Comparison of ENCODE assay signal across 25 cellular contexts in genomic region chr3:169345662-169346331, GRCh38.
DNase-seq lines count a peak whose midpoint lies in the region; ATAC-seq, FAIRE-seq and TF ChIP-seq lines count a peak whose summit lies in the region.
"Had no signal": no experiment of that assay in that cellular context is flagged by ENCODE, and none has a peak within 500 bp of the region (broad histone marks: within the 10 kb centered on the region; RNA-seq: fewer than 3 reads in every experiment).

No MANE protein-coding gene starts in this region.

- H3K4me1 ChIP-seq in RWPE2 (ENCODE audit: insufficient read depth, poor library complexity, severe bottlenecking) (peaks cover 34% of the 10 kb centered on the region), mucosa of descending colon (ENCODE audit: low read depth) (peaks cover 8% of the 10 kb centered on the region)
- H3K4me1 ChIP-seq: BLaER1, Peyer's patch, right lobe of liver, SJSA1 had no signal

- TF ChIP-seq CTCF in D721Med (IDR thresholded peaks at IDR 0.05; ENCODE audit: insufficient read depth, missing control alignments) (peak; percentile 16), RWPE2 (IDR thresholded peaks at IDR 0.05; ENCODE audit: poor library complexity, severe bottlenecking) (peak; percentile 12), fibroblast of the aortic adventitia (IDR thresholded peaks at IDR 0.05; ENCODE audit: insufficient read depth, low read length) (no peak), mucosa of descending colon (IDR thresholded peaks at IDR 0.05) (no peak)

- H3K27ac ChIP-seq in RWPE2 (ENCODE audit: poor library complexity, severe bottlenecking), result no peak overlapping the region
- H3K27ac ChIP-seq: BLaER1, Peyer's patch, right lobe of liver, SJSA1 had no signal

- FAIRE-seq in D721Med (lab: Jason Lieb, UNC), result no peak
- FAIRE-seq: H1 had no signal

- H3K9me3 ChIP-seq in RWPE2 (ENCODE audit: severe bottlenecking) (no peaks in the 10 kb centered on the region), mucosa of descending colon (no peaks in the 10 kb centered on the region)
- H3K9me3 ChIP-seq: BLaER1, Caco-2, Peyer's patch, right lobe of liver, SJSA1 had no signal

- H3K4me3 ChIP-seq in RWPE2 (ENCODE audit: severe bottlenecking) (no peak overlapping the region), fibroblast of the aortic adventitia (ENCODE audit: low read depth, low read length) (no peak overlapping the region), mucosa of descending colon (no peak overlapping the region)
- H3K4me3 ChIP-seq: BLaER1, Peyer's patch, right lobe of liver, SJSA1 had no signal

- DNase-seq in D721Med (ENCODE audit: insufficient read length, low spot score), result no peak
- no peak for DNase-seq in RWPE2 (ENCODE audit: low spot score)
- DNase-seq in fibroblast of the aortic adventitia (ENCODE audit: low read depth), result peak; percentile 26
- DNase-seq in mucosa of descending colon, result peak in 1 of 3 donors; percentile 16
- no peak for DNase-seq in NCI-H748 treated with DMSO at 0.1 percent for 48 hours (lab: John Stamatoyannopoulos, UW)
- no peak for DNase-seq in NCI-H2196 treated with DMSO at 0.1 percent for 48 hours (lab: John Stamatoyannopoulos, UW; ENCODE audit: unreplicated experiment)
- DNase-seq: ACHN; activated CD4-positive, alpha-beta T cell treated with anti-CD3 and anti-CD28 coated beads, Interleukin-2, amount 50 U/mL, for 1 hour; aorta; Caco-2; Karpas-422; natural killer cell; NCI-H1048; NCI-H187 treated with DMSO at 0.1 percent for 48 hours; NCI-H510A; NK-92 treated with Interleukin-12 subunit alpha and Interleukin-12 subunit beta, amount 100 ng/mL, for 24 hours; Peyer's patch; right lobe of liver; stimulated activated CD4-positive, alpha-beta T cell treated with anti-CD3 and anti-CD28 coated beads, Interleukin-15, amount 100 ng/mL, for 24 hours had no signal

- ATAC-seq in RWPE2 (ENCODE audit: low read depth), result no peak
- peak; percentile 66 for ATAC-seq in mucosa of descending colon
- ATAC-seq in HG02623 (IDR thresholded peaks at IDR 0.05; ENCODE audit: unreplicated experiment), result no peak
- ATAC-seq in HG03442 (IDR thresholded peaks at IDR 0.05; ENCODE audit: unreplicated experiment), result no peak
- ATAC-seq: activated naive CD4-positive, alpha-beta T cell treated with anti-CD3 and anti-CD28 coated beads, Interleukin-2, amount 50 U/mL, for 72 hours; natural killer cell; right lobe of liver had no signal

- H3K36me3 ChIP-seq in RWPE2 (ENCODE audit: low read depth), result no peaks in the 10 kb centered on the region
- H3K36me3 ChIP-seq in mucosa of descending colon (ENCODE audit: low read depth), result no peaks in the 10 kb centered on the region
- H3K36me3 ChIP-seq: BLaER1, Peyer's patch, right lobe of liver, SJSA1 had no signal

- H3K27me3 ChIP-seq in RWPE2 (ENCODE audit: insufficient read depth, poor library complexity, severe bottlenecking), result no peaks in the 10 kb centered on the region
- H3K27me3 ChIP-seq: BLaER1, Peyer's patch, right lobe of liver had no signal

- intact Hi-C loops in mucosa of descending colon (cut with DNase I, micrococcal nuclease), result no loop called here

Comparison
In these comparisons a context has a peak if more than half of its experiments do, and no peak if none do; other contexts are left out.
1. CTCF ChIP-seq: peak in D721Med (single experiment) and RWPE2 (single experiment); none in fibroblast of the aortic adventitia (single experiment) and mucosa of descending colon (single experiment).